In the genomic region with DNA sequence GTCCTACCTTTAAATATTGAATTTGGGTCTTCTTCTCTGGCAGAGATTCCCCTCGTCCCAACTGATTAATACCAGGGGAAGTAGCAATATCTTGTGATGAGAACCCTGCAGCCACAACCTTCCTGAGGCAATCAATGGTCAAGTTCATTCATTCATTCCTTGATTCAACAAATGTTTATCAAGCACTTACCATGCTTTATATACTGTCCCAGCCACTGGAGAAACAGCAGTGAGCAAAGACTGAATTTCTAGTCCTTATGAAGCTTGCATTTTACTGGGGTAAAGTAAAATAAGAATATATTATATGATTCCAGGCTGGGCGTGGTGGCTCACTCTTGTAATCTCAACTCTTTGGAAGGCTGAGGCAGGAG, we compare ENCODE assay signal across 8 cellular contexts. TPM values are rescaled to one million over a fixed set of nuclear protein-coding genes. Genes with fewer than 3 reads are reported as not detected.
DNase-seq lines count a peak whose midpoint lies in the region; ATAC-seq lines count a peak whose summit lies in the region.

No MANE protein-coding gene starts in this region.

- H3K4me3 ChIP-seq in HUES64 (ENCODE audit: low read length) (peak overlapping the region; percentile 80), iPS-18a (ENCODE audit: low read length) (peak overlapping the region; percentile 76)

- H3K27ac ChIP-seq in HUES64 (ENCODE audit: low read depth, low read length) (no peak overlapping the region), iPS-18a (ENCODE audit: low read length) (no peak overlapping the region)

- no peaks in the 10 kb centered on the region for H3K27me3 Mint-ChIP-seq in stimulated activated naive B cell treated with anti-CD40 and anti-IgM and Interleukin-4, amounts not matched to agents 10 μg/mL and 1 μg/mL and 100 μg/mL, for 72 hours

- peaks cover 28 to 54% of the 10 kb centered on the region in 2 donors for H3K4me1 Mint-ChIP-seq in stimulated activated naive B cell treated with anti-CD40 and anti-IgM and Interleukin-4, amounts not matched to agents 10 μg/mL and 1 μg/mL and 100 μg/mL, for 72 hours

- 50% methylated on average over 2 of the region's 2 CpGs for WGBS in HUES64

- H3K4me3 Mint-ChIP-seq in stimulated activated naive B cell treated with anti-CD40 and anti-IgM and Interleukin-4, amounts not matched to agents 10 μg/mL and 1 μg/mL and 100 μg/mL, for 72 hours, result peak overlapping the region; percentile 97 to 98

- H3K27ac Mint-ChIP-seq in activated naive CD4-positive, alpha-beta T cell treated with anti-CD3 and anti-CD28 coated beads, Interleukin-2, amount 50 U/mL, for 72 hours, result peak overlapping the region; percentile 89 to 92
- H3K27ac Mint-ChIP-seq in stimulated activated naive B cell treated with anti-CD40 and anti-IgM and Interleukin-4, amounts not matched to agents 10 μg/mL and 1 μg/mL and 100 μg/mL, for 72 hours, result peak overlapping the region; percentile 96

- peaks cover 10% of the 10 kb centered on the region for H3K27me3 ChIP-seq in HUES64 (ENCODE audit: insufficient read depth, low read length)
- H3K27me3 ChIP-seq in iPS-18a (ENCODE audit: control insufficient read depth, insufficient read depth, low read length), result peaks cover 22% of the 10 kb centered on the region

- no peaks in the 10 kb centered on the region for H3K9me3 Mint-ChIP-seq in activated naive CD4-positive, alpha-beta T cell treated with anti-CD3 and anti-CD28 coated beads, Interleukin-2, amount 50 U/mL, for 72 hours
- H3K9me3 Mint-ChIP-seq in stimulated activated naive B cell treated with anti-CD40 and anti-IgM and Interleukin-4, amounts not matched to agents 10 μg/mL and 1 μg/mL and 100 μg/mL, for 72 hours, result no peaks in the 10 kb centered on the region

- H3K4me1 ChIP-seq in HUES64 (ENCODE audit: insufficient read depth, low read length) (peaks cover 17% of the 10 kb centered on the region; the same call in 1 of the 2 replicates), iPS-18a (ENCODE audit: control insufficient read depth, low read depth, low read length) (peaks cover 7% of the 10 kb centered on the region)

- no peaks in the 10 kb centered on the region for H3K9me3 ChIP-seq in HUES64 (ENCODE audit: insufficient read depth, low read depth, low read length)
- no peaks in the 10 kb centered on the region for H3K9me3 ChIP-seq in iPS-18a (ENCODE audit: control insufficient read depth, low read depth, low read length)

- H3K36me3 Mint-ChIP-seq in activated naive CD4-positive, alpha-beta T cell treated with anti-CD3 and anti-CD28 coated beads, Interleukin-2, amount 50 U/mL, for 72 hours, result peaks cover 8 to 20% of the 10 kb centered on the region in 2 donors
- peaks cover 10 to 12% of the 10 kb centered on the region in 2 donors for H3K36me3 Mint-ChIP-seq in stimulated activated naive B cell treated with anti-CD40 and anti-IgM and Interleukin-4, amounts not matched to agents 10 μg/mL and 1 μg/mL and 100 μg/mL, for 72 hours

- DNase-seq in activated naive CD4-positive, alpha-beta T cell treated with anti-CD3 and anti-CD28 coated beads, Interleukin-2, amount 50 U/mL, for 72 hours (ENCODE audit: low spot score in 2 of 2), result no peak
- DNase-seq in stimulated activated naive B cell treated with anti-CD40 and anti-IgM and Interleukin-4, amounts not matched to agents 10 μg/mL and 1 μg/mL and 100 μg/mL, for 72 hours, result no peak
- DNase-seq in SHP77 treated with DMSO at 0.1 percent for 48 hours (lab: John Stamatoyannopoulos, UW), result no peak
- DNase-seq in DMS153 treated with DMSO at 0.1 percent for 48 hours (lab: John Stamatoyannopoulos, UW; ENCODE audit: unreplicated experiment), result no peak
- no peak for DNase-seq in Kasumi-1 (lab: John Stamatoyannopoulos, UW)

- no peak for ATAC-seq in activated naive CD4-positive, alpha-beta T cell treated with anti-CD3 and anti-CD28 coated beads, Interleukin-2, amount 50 U/mL, for 72 hours
- no peak for ATAC-seq in stimulated activated naive B cell treated with anti-CD40 and anti-IgM and Interleukin-4, amounts not matched to agents 10 μg/mL and 1 μg/mL and 100 μg/mL, for 72 hours (replicated peaks)
- no peak for ATAC-seq in HG02798 (IDR thresholded peaks at IDR 0.05; ENCODE audit: poor library complexity, unreplicated experiment)

- H3K36me3 ChIP-seq in HUES64 (ENCODE audit: insufficient read depth, low read length) (no peaks in the 10 kb centered on the region), iPS-18a (ENCODE audit: control insufficient read depth, low read depth, low read length) (peaks cover 3% of the 10 kb centered on the region)

- H3K9ac ChIP-seq in HUES64 (ENCODE audit: low read depth, low read length) (0 out of 2 replicates have a peak overlapping the region, but pooled peaks have one; percentile 38), iPS-18a (ENCODE audit: low read length) (peak overlapping the region; percentile 47)

RNA-seq across cellular contexts. Expression of a gene that starts 0.3 kb away (rescaled TPM):
- 13.8 TPM for polyA plus RNA-seq in HUES64 (2013, experiment 1 of 2)
- polyA plus RNA-seq in HUES64 (2013, experiment 2 of 2), result 13.2 TPM
- 10 to 100 TPM; 64.3 to 70.1 TPM for total RNA-seq in activated naive CD4-positive, alpha-beta T cell treated with anti-CD3 and anti-CD28 coated beads, Interleukin-2, amount 50 U/mL, for 72 hours

RNA-seq across cellular contexts. Expression of a gene that starts 2.8 kb away (rescaled TPM):
- polyA plus RNA-seq in HUES64 (2013, experiment 1 of 2), result 11.9 TPM
- 13.9 TPM for polyA plus RNA-seq in HUES64 (2013, experiment 2 of 2)
- 10 to 100 TPM; 64.7 to 65.2 TPM for total RNA-seq in activated naive CD4-positive, alpha-beta T cell treated with anti-CD3 and anti-CD28 coated beads, Interleukin-2, amount 50 U/mL, for 72 hours

RNA-seq across cellular contexts. Expression of a gene that starts 51.9 kb away (rescaled TPM):
- polyA plus RNA-seq in HUES64 (2013, experiment 1 of 2), result 7.1 TPM
- 12.6 TPM for polyA plus RNA-seq in HUES64 (2013, experiment 2 of 2)
- total RNA-seq in activated naive CD4-positive, alpha-beta T cell treated with anti-CD3 and anti-CD28 coated beads, Interleukin-2, amount 50 U/mL, for 72 hours, result 10 to 100 TPM in 1 of 2 donors, 1 to 10 TPM in 1; 6.4 to 12.7 TPM
